5 cellular contexts compared by ENCODE assay signal in genomic region chr10:85925201-85925750, GRCh38.
"Had no signal": no experiment of that assay in that cellular context is flagged by ENCODE, and none has a peak within 500 bp of the region (broad histone marks: within the 10 kb centered on the region; RNA-seq: fewer than 3 reads in every experiment).

No MANE protein-coding gene starts in this region.

- H3K4me3 Mint-ChIP-seq: GM23338, H9 had no signal

- H3K27ac Mint-ChIP-seq: GM23338 had no signal

- H3K9me3 Mint-ChIP-seq: H9 had no signal

- DNase-seq: H9, HCEC 1CT, IMR-90 had no signal

- H3K4me3 ChIP-seq: GM23338, K562 had no signal
